Comparison of ENCODE assay signal across 2 cellular contexts in the genomic region with DNA sequence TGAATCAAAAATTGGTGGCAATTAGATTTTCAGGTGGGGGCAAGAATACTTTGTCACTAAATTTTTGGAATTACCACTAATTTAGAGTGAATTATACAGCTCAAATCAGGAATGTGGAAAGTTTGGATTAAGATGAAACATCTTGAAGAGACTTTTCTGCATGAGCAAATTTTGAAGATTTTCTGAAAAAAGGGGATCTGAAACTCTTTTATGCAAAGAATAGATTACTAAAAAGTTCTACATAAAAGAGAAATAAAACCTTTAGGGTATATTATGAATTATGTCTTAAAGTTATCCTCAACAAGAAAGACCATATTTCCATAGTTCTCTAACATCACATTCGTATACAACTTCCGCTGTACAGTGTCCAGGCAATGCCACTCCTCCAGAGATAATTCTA.
TF ChIP-seq lines count a peak whose summit lies in the region.

No MANE protein-coding gene starts in this region.

TF ChIP-seq in GM12891, 5 proteins besides CTCF, POLR2A, EP300 and RAD21:
- TF ChIP-seq PAX5 (IDR thresholded peaks at IDR 0.05; ENCODE audit: insufficient read depth, low read length, severe bottlenecking), result no peak
- no peak for TF ChIP-seq TAF1 (IDR thresholded peaks at IDR 0.05; ENCODE audit: low read depth, low read length)
- no peak for TF ChIP-seq POLR2AphosphoS5 (IDR thresholded peaks at IDR 0.05; ENCODE audit: low read depth, low read length)
- TF ChIP-seq SPI1 (IDR thresholded peaks at IDR 0.05; ENCODE audit: low read depth, low read length), result peak; percentile 24; the same call in 1 of the 2 replicates

TF ChIP-seq in GM12878, 131 proteins besides CTCF, POLR2A, EP300 and RAD21:
- TF ChIP-seq STAT3 (IDR thresholded peaks at IDR 0.05; ENCODE audit: low read depth, low read length) (no peak), SPI1 (IDR thresholded peaks at IDR 0.05; ENCODE audit: borderline replicate concordance, insufficient read depth, low read depth, low read length) (0 out of 2 replicates have a peak, but pooled peaks have one; percentile 16)
